Comparison of ENCODE assay signal across 7 cellular contexts in the genomic region with DNA sequence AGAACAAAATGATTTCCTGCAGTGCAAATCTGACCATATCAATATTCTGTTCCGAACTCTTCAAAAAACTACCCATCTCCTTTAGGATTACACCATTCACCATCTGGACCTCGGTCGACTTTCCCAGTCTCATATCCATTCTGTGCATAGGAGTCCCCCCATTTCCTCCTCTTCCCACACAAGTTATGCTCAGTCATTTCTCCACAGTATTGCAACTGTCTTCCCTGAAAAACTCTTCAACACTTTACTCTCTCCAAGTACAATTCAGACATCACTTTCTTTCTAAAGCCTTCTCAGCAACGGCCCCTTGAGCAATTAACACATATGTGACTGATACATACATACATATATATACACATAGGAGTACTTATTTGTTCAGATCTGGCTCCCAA. TPM values are rescaled to one million over a fixed set of nuclear protein-coding genes. Genes with fewer than 3 reads are reported as not detected.
DNase-seq lines count a peak whose midpoint lies in the region; FAIRE-seq and TF ChIP-seq lines count a peak whose summit lies in the region.
"Had no signal": no experiment of that assay in that cellular context is flagged by ENCODE, and none has a peak within 500 bp of the region (broad histone marks: within the 10 kb centered on the region; RNA-seq: fewer than 3 reads in every experiment).

No MANE protein-coding gene starts in this region.

- peaks cover 23 to 29% (median 24%) of the 10 kb centered on the region in 3 donors for H3K4me1 Mint-ChIP-seq in CD8-positive, alpha-beta memory T cell
- peaks cover 3% of the 10 kb centered on the region for H3K4me1 Mint-ChIP-seq in astrocyte (ENCODE audit: low read depth, unreplicated experiment)
- peaks cover 10% of the 10 kb centered on the region for H3K4me1 Mint-ChIP-seq in activated naive CD4-positive, alpha-beta T cell treated with anti-CD3 and anti-CD28 coated beads for 36 hours (ENCODE audit: low read depth)

- no peak for TF ChIP-seq CTCF in astrocyte (IDR thresholded peaks at IDR 0.05; ENCODE audit: insufficient read depth, low read depth, low read length)

- H3K4me3 Mint-ChIP-seq in CD8-positive, alpha-beta memory T cell: no peak overlapping the region
- H3K4me3 Mint-ChIP-seq in astrocyte (ENCODE audit: unreplicated experiment): no peak overlapping the region
- H3K4me3 Mint-ChIP-seq in activated naive CD4-positive, alpha-beta T cell treated with anti-CD3 and anti-CD28 coated beads for 36 hours: no peak overlapping the region

- peak overlapping the region; percentile 90 for H3K4me2 ChIP-seq in astrocyte (ENCODE audit: low read length)

- no peaks in the 10 kb centered on the region for H3K9me3 ChIP-seq in CD8-positive, alpha-beta memory T cell (ENCODE audit: low read length)
- H3K9me3 ChIP-seq in astrocyte (ENCODE audit: insufficient read depth, low read depth, low read length) (no peaks in the 10 kb centered on the region), mucosa of stomach (ENCODE audit: control insufficient read depth, low read length) (no peaks in the 10 kb centered on the region)

- H3K27ac ChIP-seq in CD8-positive, alpha-beta memory T cell (ENCODE audit: low read depth, low read length): peak overlapping the region; percentile 78
- peak overlapping the region; percentile 79 for H3K27ac ChIP-seq in astrocyte (ENCODE audit: low read depth, low read length)

- H3K79me2 ChIP-seq in astrocyte (ENCODE audit: insufficient read depth, low read length): peaks cover 81% of the 10 kb centered on the region

- peak overlapping the region; percentile 92 for H3K9ac ChIP-seq in astrocyte (ENCODE audit: low read length)
- H3K9ac ChIP-seq in mucosa of stomach (ENCODE audit: low read length): peak overlapping the region; percentile 98

- peaks cover 0 to 12% (median 0%) of the 10 kb centered on the region in 3 donors for H3K36me3 Mint-ChIP-seq in CD8-positive, alpha-beta memory T cell
- H3K36me3 Mint-ChIP-seq in astrocyte (ENCODE audit: low read depth, unreplicated experiment): no peaks in the 10 kb centered on the region
- peaks cover 2% of the 10 kb centered on the region for H3K36me3 Mint-ChIP-seq in activated naive CD4-positive, alpha-beta T cell treated with anti-CD3 and anti-CD28 coated beads for 36 hours (ENCODE audit: low read depth)

- no peak for FAIRE-seq in astrocyte (lab: Jason Lieb, UNC)
- FAIRE-seq: endometrium had no signal

- H3K27me3 Mint-ChIP-seq in CD8-positive, alpha-beta memory T cell: no peaks in the 10 kb centered on the region
- H3K27me3 Mint-ChIP-seq in astrocyte (ENCODE audit: low read depth, unreplicated experiment): no peaks in the 10 kb centered on the region
- no peaks in the 10 kb centered on the region for H3K27me3 Mint-ChIP-seq in activated naive CD4-positive, alpha-beta T cell treated with anti-CD3 and anti-CD28 coated beads for 36 hours (ENCODE audit: low read depth)

- no peak for DNase-seq in CD8-positive, alpha-beta memory T cell
- no peak for DNase-seq in astrocyte (ENCODE audit: low read depth)
- DNase-seq in activated naive CD4-positive, alpha-beta T cell treated with anti-CD3 and anti-CD28 coated beads for 36 hours: no peak
- no peak for DNase-seq in HCEC 1CT
- DNase-seq in NCI-H526 (lab: John Stamatoyannopoulos, UW): no peak

- H3K4me3 ChIP-seq in CD8-positive, alpha-beta memory T cell (ENCODE audit: low read length): peak overlapping the region; percentile 79
- H3K4me3 ChIP-seq in astrocyte (ENCODE audit: insufficient read depth, low read depth, low read length): peak overlapping the region; percentile 97
- peak overlapping the region; percentile 81 for H3K4me3 ChIP-seq in mucosa of stomach (ENCODE audit: low read length)

- no peaks in the 10 kb centered on the region for H3K27me3 ChIP-seq in CD8-positive, alpha-beta memory T cell (ENCODE audit: insufficient read depth, low read length, poor library complexity, severe bottlenecking)
- H3K27me3 ChIP-seq in astrocyte (ENCODE audit: insufficient read depth, low read length): no peaks in the 10 kb centered on the region
- H3K27me3 ChIP-seq in mucosa of stomach (ENCODE audit: control insufficient read depth, insufficient read depth, low read length): no peaks in the 10 kb centered on the region

- peaks cover 6% of the 10 kb centered on the region for H4K20me1 ChIP-seq in astrocyte (ENCODE audit: insufficient read depth, low read length)

- intact Hi-C loops in activated naive CD4-positive, alpha-beta T cell treated with anti-CD3 and anti-CD28 coated beads for 36 hours (cut with micrococcal nuclease): no loop called here

- peaks cover 29% of the 10 kb centered on the region for H3K4me1 ChIP-seq in CD8-positive, alpha-beta memory T cell (ENCODE audit: insufficient read depth, low read length)
- H3K4me1 ChIP-seq in astrocyte (ENCODE audit: insufficient read depth, low read length): peaks cover 6% of the 10 kb centered on the region
- peaks cover 15% of the 10 kb centered on the region for H3K4me1 ChIP-seq in mucosa of stomach (ENCODE audit: control insufficient read depth, insufficient read depth, low read length)

- CTCF ChIA-PET in CD8-positive, alpha-beta memory T cell (lab: Charles Lee): interaction anchor here (1.5 kb wide), 1 partner anchor 419 kb away, joined by 5 read pairs; no protein-coding TSS in a partner anchor
- CTCF ChIA-PET in activated naive CD4-positive, alpha-beta T cell treated with anti-CD3 and anti-CD28 coated beads for 36 hours (lab: Charles Lee): interaction anchor here (2.8 kb wide), 1 partner anchor 18 kb away, joined by 9 read pairs; a partner anchor contains a TSS

- no peaks in the 10 kb centered on the region for H3K36me3 ChIP-seq in CD8-positive, alpha-beta memory T cell (ENCODE audit: insufficient read depth, low read length)
- no peaks in the 10 kb centered on the region for H3K36me3 ChIP-seq in astrocyte (ENCODE audit: insufficient read depth, low read length)
- no peaks in the 10 kb centered on the region for H3K36me3 ChIP-seq in mucosa of stomach (ENCODE audit: control insufficient read depth, insufficient read depth, low read length)

- no peaks in the 10 kb centered on the region for H3K9me3 Mint-ChIP-seq in CD8-positive, alpha-beta memory T cell
- H3K9me3 Mint-ChIP-seq in astrocyte (ENCODE audit: unreplicated experiment): no peaks in the 10 kb centered on the region
- no peaks in the 10 kb centered on the region for H3K9me3 Mint-ChIP-seq in activated naive CD4-positive, alpha-beta T cell treated with anti-CD3 and anti-CD28 coated beads for 36 hours

- no peak overlapping the region for H2AFZ ChIP-seq in astrocyte (ENCODE audit: low read depth, low read length)

- no peak overlapping the region for H3K27ac Mint-ChIP-seq in CD8-positive, alpha-beta memory T cell
- no peak overlapping the region for H3K27ac Mint-ChIP-seq in astrocyte (ENCODE audit: unreplicated experiment)
- no peak overlapping the region for H3K27ac Mint-ChIP-seq in activated naive CD4-positive, alpha-beta T cell treated with anti-CD3 and anti-CD28 coated beads for 36 hours

- POLR2A ChIA-PET in CD8-positive, alpha-beta memory T cell (lab: Charles Lee): interaction anchor here (3.6 kb wide), 2 partner anchors 10 to 26 kb away, joined by 16 to 29 read pairs; a partner anchor contains a TSS

RNA-seq across cellular contexts. Expression of a gene that starts 0.8 kb away (rescaled TPM):
- total RNA-seq in CD8-positive, alpha-beta memory T cell: 1 to 10 TPM; 4.8 to 5.4 TPM
- polyA plus RNA-seq in CD8-positive, alpha-beta memory T cell: 0.49 TPM
- 6.2 and 6.5 TPM in 2 replicates for total RNA-seq in astrocyte
- 1 to 10 TPM; 5.5 to 5.7 TPM for total RNA-seq in activated naive CD4-positive, alpha-beta T cell treated with anti-CD3 and anti-CD28 coated beads for 36 hours

RNA-seq across cellular contexts. Expression of a gene that starts 10.3 kb away (rescaled TPM):
- total RNA-seq in CD8-positive, alpha-beta memory T cell: 10 to 100 TPM; 20.7 to 22.2 TPM
- polyA plus RNA-seq in CD8-positive, alpha-beta memory T cell: 24.3 TPM
- total RNA-seq in astrocyte: 44.7 and 48.3 TPM in 2 replicates
- total RNA-seq in activated naive CD4-positive, alpha-beta T cell treated with anti-CD3 and anti-CD28 coated beads for 36 hours: 10 to 100 TPM; 19.7 to 21.3 TPM

RNA-seq across cellular contexts. Expression of a gene that starts 17.4 kb away (rescaled TPM):
- 10 to 100 TPM; 11.6 to 12.6 TPM for total RNA-seq in CD8-positive, alpha-beta memory T cell
- polyA plus RNA-seq in CD8-positive, alpha-beta memory T cell: 2.7 TPM
- total RNA-seq in astrocyte: 7.4 and 8.5 TPM in 2 replicates
- total RNA-seq in activated naive CD4-positive, alpha-beta T cell treated with anti-CD3 and anti-CD28 coated beads for 36 hours: 1 to 10 TPM; 7.7 to 8.0 TPM

RNA-seq across cellular contexts. Expression of a gene that starts 25.4 kb away (rescaled TPM):
- total RNA-seq in CD8-positive, alpha-beta memory T cell: 10 to 100 TPM; 32.1 to 34.4 TPM
- polyA plus RNA-seq in CD8-positive, alpha-beta memory T cell: 34.0 TPM
- 68.2 and 69.0 TPM in 2 replicates for total RNA-seq in astrocyte
- total RNA-seq in activated naive CD4-positive, alpha-beta T cell treated with anti-CD3 and anti-CD28 coated beads for 36 hours: 10 to 100 TPM; 20.2 to 21.3 TPM
